Comparison of ENCODE assay signal across 25 cellular contexts in the genomic region with DNA sequence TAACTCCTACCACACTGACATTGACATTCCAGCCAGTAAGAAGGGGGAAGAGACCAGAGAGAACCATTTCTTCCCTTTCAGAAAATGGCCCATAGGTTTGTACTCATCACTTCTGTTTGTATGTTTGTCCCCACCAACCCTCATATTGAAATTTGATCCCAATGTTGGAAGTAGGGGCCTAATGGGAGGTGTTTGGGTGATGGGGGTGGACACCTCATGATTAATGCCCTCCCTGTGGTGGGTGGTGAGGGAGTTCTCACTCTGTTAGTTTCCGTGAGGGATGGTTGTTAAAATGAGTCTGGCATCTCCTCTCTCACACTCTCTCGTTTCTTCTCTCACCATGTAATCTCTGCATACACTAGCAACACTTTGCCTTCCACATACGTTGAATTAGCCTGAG.
"Had no signal": no experiment of that assay in that cellular context is flagged by ENCODE, and none has a peak within 500 bp of the region (broad histone marks: within the 10 kb centered on the region; RNA-seq: fewer than 3 reads in every experiment).

No MANE protein-coding gene starts in this region.

- ATAC-seq: stimulated activated effector memory CD8-positive, alpha-beta T cell treated with anti-CD3 and anti-CD28 coated beads, Interleukin-12 subunit alpha, Interleukin-12 subunit beta, amount 100 ng/mL, for 72 hours; stimulated activated memory B cell treated with anti-CD40 and anti-IgM and Interleukin-4, amounts not matched to agents 10 μg/mL and 1 μg/mL and 100 μg/mL, for 72 hours; stimulated activated naive B cell treated with anti-CD40 and anti-IgM and Interleukin-4, amounts not matched to agents 10 μg/mL and 1 μg/mL and 100 μg/mL, for 72 hours; stimulated activated naive CD8-positive, alpha-beta T cell treated with anti-CD3 and anti-CD28 coated beads, Interleukin-15, amount 100 ng/mL, for 72 hours; stimulated activated naive CD8-positive, alpha-beta T cell treated with anti-CD3 and anti-CD28 coated beads, Interleukin-15, Interleukin-2, amounts not matched to agents 100 U/mL and 50 U/mL, for 24 hours; upper lobe of right lung had no signal

- H3K36me3 ChIP-seq: stomach, suprapubic skin, thoracic aorta, thyroid gland, tibial artery, tibial nerve, upper lobe of left lung, upper lobe of right lung, uterus, vagina had no signal

- DNase-seq: stimulated activated CD4-positive, alpha-beta T cell treated with anti-CD3 and anti-CD28 coated beads, Interleukin-2, amount 100 ng/mL, for 48 hours; stimulated activated CD4-positive, alpha-beta T cell treated with anti-CD3 and anti-CD28 coated beads, Interleukin-4, amount 100 ng/mL, for 1 hour; stimulated activated CD4-positive, alpha-beta T cell treated with anti-CD3 and anti-CD28 coated beads, Interleukin-4, amount 100 ng/mL, for 24 hours; stimulated activated CD4-positive, alpha-beta T cell treated with anti-CD3 and anti-CD28 coated beads, Interleukin-4, amount 100 ng/mL, for 4 hours; stimulated activated CD8-positive, alpha-beta memory T cell treated with anti-CD3 and anti-CD28 coated beads, Interleukin-4, amount 100 ng/mL, for 48 hours; stimulated activated naive B cell treated with anti-CD40 and anti-IgM and Interleukin-4, amounts not matched to agents 10 μg/mL and 1 μg/mL and 100 μg/mL, for 72 hours; stimulated activated naive CD4-positive, alpha-beta T cell; stimulated activated naive CD4-positive, alpha-beta T cell treated with Interleukin-2 at 50 U/mL for 16 hours; stimulated activated naive CD8-positive, alpha-beta T cell treated with anti-CD3 and anti-CD28 coated beads, Interleukin-15, amount 100 ng/mL, for 72 hours; stimulated activated naive CD8-positive, alpha-beta T cell treated with anti-CD3 and anti-CD28 coated beads, Interleukin-15, Interleukin-2, amounts not matched to agents 100 U/mL and 50 U/mL, for 24 hours; stomach; substantia nigra; testis; thyroid gland; tibial artery; transverse colon; upper lobe of left lung; upper lobe of right lung; uterus had no signal

- H3K9me3 ChIP-seq: testis, thyroid gland had no signal

- H3K4me3 ChIP-seq: stomach, suprapubic skin, testis, thoracic aorta, thyroid gland, tibial artery, tibial nerve, transverse colon, upper lobe of left lung, upper lobe of right lung, uterus, vagina had no signal

- H3K27me3 ChIP-seq: stomach, suprapubic skin, testis, thyroid gland, tibial artery, tibial nerve, transverse colon, upper lobe of left lung, upper lobe of right lung, uterus, vagina had no signal

- H3K4me1 ChIP-seq: stomach, suprapubic skin, testis, thyroid gland, tibial nerve, transverse colon, upper lobe of right lung, uterus, vagina had no signal

- H3K27ac ChIP-seq: stomach, suprapubic skin, testis, thoracic aorta, thyroid gland, tibial artery, tibial nerve, transverse colon, upper lobe of left lung, upper lobe of right lung, uterus, vagina had no signal
